Comparison of ENCODE assay signal across 1 cellular context in the genomic region with DNA sequence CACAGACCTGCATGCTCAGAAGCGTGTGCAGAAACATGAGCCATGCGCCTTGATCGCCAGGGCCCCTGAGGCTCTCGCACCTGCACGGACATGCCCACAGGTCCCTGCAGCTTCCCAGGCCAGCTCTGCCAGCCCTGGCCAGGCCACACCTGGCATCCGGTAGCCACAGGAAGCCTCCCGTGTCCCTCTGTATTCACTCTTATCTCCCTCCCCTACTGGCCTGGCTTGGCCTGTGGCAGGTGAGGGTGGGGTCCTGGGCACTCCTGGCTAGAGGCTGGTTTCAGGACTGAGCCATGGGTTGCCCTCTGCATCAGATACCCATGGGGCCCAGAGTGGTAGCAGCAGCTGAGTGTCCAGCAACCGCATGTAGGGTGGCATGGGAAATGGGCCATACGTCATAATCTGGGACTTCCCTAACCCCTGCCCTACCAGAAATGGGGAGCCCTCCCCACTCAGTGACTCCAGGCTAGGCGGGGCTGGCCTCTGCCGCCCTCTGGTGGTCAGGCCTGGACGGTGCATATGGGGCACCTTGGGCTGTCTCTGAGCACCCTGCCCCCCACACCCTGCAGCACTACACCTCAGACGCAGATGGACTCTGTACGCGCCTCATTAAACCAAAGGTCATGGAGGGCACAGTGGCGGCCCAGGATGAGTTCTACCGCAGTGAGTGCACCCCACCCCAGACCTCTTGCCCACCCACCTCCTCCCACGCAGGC.
TF ChIP-seq lines count a peak whose summit lies in the region.

No MANE protein-coding gene starts in this region.

TF ChIP-seq in K562, 482 proteins besides CTCF, POLR2A, EP300 and RAD21 (continues in another document):
- TF ChIP-seq POLR3G (IDR thresholded peaks at IDR 0.05; ENCODE audit: extremely low read depth, insufficient read length, insufficient replicate concordance), result no peak
- TF ChIP-seq ZNF133 (CRISPR knock-in tag; IDR thresholded peaks at IDR 0.05), result no peak
- TF ChIP-seq, protein P1, sequence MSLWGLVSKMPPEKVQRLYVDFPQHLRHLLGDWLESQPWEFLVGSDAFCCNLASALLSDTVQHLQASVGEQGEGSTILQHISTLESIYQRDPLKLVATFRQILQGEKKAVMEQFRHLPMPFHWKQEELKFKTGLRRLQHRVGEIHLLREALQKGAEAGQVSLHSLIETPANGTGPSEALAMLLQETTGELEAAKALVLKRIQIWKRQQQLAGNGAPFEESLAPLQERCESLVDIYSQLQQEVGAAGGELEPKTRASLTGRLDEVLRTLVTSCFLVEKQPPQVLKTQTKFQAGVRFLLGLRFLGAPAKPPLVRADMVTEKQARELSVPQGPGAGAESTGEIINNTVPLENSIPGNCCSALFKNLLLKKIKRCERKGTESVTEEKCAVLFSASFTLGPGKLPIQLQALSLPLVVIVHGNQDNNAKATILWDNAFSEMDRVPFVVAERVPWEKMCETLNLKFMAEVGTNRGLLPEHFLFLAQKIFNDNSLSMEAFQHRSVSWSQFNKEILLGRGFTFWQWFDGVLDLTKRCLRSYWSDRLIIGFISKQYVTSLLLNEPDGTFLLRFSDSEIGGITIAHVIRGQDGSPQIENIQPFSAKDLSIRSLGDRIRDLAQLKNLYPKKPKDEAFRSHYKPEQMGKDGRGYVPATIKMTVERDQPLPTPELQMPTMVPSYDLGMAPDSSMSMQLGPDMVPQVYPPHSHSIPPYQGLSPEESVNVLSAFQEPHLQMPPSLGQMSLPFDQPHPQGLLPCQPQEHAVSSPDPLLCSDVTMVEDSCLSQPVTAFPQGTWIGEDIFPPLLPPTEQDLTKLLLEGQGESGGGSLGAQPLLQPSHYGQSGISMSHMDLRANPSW (CRISPR knock-in tag; IDR thresholded peaks at IDR 0.05), result no peak
- TF ChIP-seq NEUROD1 (IDR thresholded peaks at IDR 0.05; ENCODE audit: borderline replicate concordance, low read depth, low read length, partially characterized antibody), result peak; percentile 54
- TF ChIP-seq POLR2G (IDR thresholded peaks at IDR 0.05; ENCODE audit: low read depth, low read length), result no peak
- TF ChIP-seq, protein P2, sequence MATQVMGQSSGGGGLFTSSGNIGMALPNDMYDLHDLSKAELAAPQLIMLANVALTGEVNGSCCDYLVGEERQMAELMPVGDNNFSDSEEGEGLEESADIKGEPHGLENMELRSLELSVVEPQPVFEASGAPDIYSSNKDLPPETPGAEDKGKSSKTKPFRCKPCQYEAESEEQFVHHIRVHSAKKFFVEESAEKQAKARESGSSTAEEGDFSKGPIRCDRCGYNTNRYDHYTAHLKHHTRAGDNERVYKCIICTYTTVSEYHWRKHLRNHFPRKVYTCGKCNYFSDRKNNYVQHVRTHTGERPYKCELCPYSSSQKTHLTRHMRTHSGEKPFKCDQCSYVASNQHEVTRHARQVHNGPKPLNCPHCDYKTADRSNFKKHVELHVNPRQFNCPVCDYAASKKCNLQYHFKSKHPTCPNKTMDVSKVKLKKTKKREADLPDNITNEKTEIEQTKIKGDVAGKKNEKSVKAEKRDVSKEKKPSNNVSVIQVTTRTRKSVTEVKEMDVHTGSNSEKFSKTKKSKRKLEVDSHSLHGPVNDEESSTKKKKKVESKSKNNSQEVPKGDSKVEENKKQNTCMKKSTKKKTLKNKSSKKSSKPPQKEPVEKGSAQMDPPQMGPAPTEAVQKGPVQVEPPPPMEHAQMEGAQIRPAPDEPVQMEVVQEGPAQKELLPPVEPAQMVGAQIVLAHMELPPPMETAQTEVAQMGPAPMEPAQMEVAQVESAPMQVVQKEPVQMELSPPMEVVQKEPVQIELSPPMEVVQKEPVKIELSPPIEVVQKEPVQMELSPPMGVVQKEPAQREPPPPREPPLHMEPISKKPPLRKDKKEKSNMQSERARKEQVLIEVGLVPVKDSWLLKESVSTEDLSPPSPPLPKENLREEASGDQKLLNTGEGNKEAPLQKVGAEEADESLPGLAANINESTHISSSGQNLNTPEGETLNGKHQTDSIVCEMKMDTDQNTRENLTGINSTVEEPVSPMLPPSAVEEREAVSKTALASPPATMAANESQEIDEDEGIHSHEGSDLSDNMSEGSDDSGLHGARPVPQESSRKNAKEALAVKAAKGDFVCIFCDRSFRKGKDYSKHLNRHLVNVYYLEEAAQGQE (CRISPR knock-in tag; IDR thresholded peaks at IDR 0.05; ENCODE audit: low read depth), result no peak
- no peak for TF ChIP-seq PHB (CRISPR knock-in tag; IDR thresholded peaks at IDR 0.05)
- TF ChIP-seq HDAC8 (tag; IDR thresholded peaks at IDR 0.05), result no peak
- no peak for TF ChIP-seq ZNF121 (CRISPR knock-in tag; conservative IDR thresholded peaks at IDR 0.05)
- no peak for TF ChIP-seq GABPA (tag; conservative IDR thresholded peaks at IDR 0.05; ENCODE audit: low read depth)
- TF ChIP-seq, protein P3, sequence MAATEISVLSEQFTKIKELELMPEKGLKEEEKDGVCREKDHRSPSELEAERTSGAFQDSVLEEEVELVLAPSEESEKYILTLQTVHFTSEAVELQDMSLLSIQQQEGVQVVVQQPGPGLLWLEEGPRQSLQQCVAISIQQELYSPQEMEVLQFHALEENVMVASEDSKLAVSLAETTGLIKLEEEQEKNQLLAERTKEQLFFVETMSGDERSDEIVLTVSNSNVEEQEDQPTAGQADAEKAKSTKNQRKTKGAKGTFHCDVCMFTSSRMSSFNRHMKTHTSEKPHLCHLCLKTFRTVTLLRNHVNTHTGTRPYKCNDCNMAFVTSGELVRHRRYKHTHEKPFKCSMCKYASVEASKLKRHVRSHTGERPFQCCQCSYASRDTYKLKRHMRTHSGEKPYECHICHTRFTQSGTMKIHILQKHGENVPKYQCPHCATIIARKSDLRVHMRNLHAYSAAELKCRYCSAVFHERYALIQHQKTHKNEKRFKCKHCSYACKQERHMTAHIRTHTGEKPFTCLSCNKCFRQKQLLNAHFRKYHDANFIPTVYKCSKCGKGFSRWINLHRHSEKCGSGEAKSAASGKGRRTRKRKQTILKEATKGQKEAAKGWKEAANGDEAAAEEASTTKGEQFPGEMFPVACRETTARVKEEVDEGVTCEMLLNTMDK (IDR thresholded peaks at IDR 0.05; ENCODE audit: borderline replicate concordance, insufficient read depth, low read depth, low read length, poor library complexity, severe bottlenecking), result peak; percentile 87
- TF ChIP-seq RNF2 (IDR thresholded peaks at IDR 0.05), result 0 out of 2 replicates have a peak, but pooled peaks have one; percentile 18
- TF ChIP-seq NR2F6 (CRISPR knock-in tag; IDR thresholded peaks at IDR 0.05), result no peak
- TF ChIP-seq HDAC3 (IDR thresholded peaks at IDR 0.05; ENCODE audit: borderline replicate concordance, partially characterized antibody), result no peak
- TF ChIP-seq, protein P4, sequence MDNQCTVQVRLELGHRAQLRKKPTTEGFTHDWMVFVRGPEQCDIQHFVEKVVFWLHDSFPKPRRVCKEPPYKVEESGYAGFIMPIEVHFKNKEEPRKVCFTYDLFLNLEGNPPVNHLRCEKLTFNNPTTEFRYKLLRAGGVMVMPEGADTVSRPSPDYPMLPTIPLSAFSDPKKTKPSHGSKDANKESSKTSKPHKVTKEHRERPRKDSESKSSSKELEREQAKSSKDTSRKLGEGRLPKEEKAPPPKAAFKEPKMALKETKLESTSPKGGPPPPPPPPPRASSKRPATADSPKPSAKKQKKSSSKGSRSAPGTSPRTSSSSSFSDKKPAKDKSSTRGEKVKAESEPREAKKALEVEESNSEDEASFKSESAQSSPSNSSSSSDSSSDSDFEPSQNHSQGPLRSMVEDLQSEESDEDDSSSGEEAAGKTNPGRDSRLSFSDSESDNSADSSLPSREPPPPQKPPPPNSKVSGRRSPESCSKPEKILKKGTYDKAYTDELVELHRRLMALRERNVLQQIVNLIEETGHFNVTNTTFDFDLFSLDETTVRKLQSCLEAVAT (IDR thresholded peaks at IDR 0.05), result no peak
- TF ChIP-seq XRCC4 (IDR thresholded peaks at IDR 0.05; ENCODE audit: extremely low read depth, insufficient read depth, insufficient read length), result no peak
- TF ChIP-seq, protein P5, sequence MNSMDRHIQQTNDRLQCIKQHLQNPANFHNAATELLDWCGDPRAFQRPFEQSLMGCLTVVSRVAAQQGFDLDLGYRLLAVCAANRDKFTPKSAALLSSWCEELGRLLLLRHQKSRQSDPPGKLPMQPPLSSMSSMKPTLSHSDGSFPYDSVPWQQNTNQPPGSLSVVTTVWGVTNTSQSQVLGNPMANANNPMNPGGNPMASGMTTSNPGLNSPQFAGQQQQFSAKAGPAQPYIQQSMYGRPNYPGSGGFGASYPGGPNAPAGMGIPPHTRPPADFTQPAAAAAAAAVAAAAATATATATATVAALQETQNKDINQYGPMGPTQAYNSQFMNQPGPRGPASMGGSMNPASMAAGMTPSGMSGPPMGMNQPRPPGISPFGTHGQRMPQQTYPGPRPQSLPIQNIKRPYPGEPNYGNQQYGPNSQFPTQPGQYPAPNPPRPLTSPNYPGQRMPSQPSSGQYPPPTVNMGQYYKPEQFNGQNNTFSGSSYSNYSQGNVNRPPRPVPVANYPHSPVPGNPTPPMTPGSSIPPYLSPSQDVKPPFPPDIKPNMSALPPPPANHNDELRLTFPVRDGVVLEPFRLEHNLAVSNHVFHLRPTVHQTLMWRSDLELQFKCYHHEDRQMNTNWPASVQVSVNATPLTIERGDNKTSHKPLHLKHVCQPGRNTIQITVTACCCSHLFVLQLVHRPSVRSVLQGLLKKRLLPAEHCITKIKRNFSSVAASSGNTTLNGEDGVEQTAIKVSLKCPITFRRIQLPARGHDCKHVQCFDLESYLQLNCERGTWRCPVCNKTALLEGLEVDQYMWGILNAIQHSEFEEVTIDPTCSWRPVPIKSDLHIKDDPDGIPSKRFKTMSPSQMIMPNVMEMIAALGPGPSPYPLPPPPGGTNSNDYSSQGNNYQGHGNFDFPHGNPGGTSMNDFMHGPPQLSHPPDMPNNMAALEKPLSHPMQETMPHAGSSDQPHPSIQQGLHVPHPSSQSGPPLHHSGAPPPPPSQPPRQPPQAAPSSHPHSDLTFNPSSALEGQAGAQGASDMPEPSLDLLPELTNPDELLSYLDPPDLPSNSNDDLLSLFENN (IDR thresholded peaks at IDR 0.05; ENCODE audit: low read depth in 2 of 2, low read length in 2 of 2), result no peak
- TF ChIP-seq ZNF134 (CRISPR knock-in tag; conservative IDR thresholded peaks at IDR 0.05), result no peak
- TF ChIP-seq ZNF766 (CRISPR knock-in tag; conservative IDR thresholded peaks at IDR 0.05), result no peak
- no peak for TF ChIP-seq FOXK2 (conservative IDR thresholded peaks at IDR 0.05 in 1 of 2, IDR thresholded peaks at IDR 0.05 in 1 of 2; ENCODE audit: low read depth in 2 of 2)
- TF ChIP-seq, protein P6, sequence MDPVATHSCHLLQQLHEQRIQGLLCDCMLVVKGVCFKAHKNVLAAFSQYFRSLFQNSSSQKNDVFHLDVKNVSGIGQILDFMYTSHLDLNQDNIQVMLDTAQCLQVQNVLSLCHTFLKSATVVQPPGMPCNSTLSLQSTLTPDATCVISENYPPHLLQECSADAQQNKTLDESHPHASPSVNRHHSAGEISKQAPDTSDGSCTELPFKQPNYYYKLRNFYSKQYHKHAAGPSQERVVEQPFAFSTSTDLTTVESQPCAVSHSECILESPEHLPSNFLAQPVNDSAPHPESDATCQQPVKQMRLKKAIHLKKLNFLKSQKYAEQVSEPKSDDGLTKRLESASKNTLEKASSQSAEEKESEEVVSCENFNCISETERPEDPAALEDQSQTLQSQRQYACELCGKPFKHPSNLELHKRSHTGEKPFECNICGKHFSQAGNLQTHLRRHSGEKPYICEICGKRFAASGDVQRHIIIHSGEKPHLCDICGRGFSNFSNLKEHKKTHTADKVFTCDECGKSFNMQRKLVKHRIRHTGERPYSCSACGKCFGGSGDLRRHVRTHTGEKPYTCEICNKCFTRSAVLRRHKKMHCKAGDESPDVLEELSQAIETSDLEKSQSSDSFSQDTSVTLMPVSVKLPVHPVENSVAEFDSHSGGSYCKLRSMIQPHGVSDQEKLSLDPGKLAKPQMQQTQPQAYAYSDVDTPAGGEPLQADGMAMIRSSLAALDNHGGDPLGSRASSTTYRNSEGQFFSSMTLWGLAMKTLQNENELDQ (CRISPR knock-in tag; IDR thresholded peaks at IDR 0.05; ENCODE audit: borderline replicate concordance), result no peak
- peak; percentile 95 for TF ChIP-seq SMC3 (conservative IDR thresholded peaks at IDR 0.05; ENCODE audit: insufficient read depth, low read depth, low read length)
- TF ChIP-seq MCM2 (IDR thresholded peaks at IDR 0.05; ENCODE audit: low read depth), result no peak
- TF ChIP-seq ZNF408 (CRISPR knock-in tag; IDR thresholded peaks at IDR 0.05; ENCODE audit: low read depth), result no peak
- TF ChIP-seq ZNF695 (CRISPR knock-in tag; IDR thresholded peaks at IDR 0.05), result no peak
- 0 out of 2 replicates have a peak, but pooled peaks have one; percentile 58 for TF ChIP-seq RB1 (IDR thresholded peaks at IDR 0.05; ENCODE audit: low read depth)
- no peak for TF ChIP-seq ATF1 (CRISPR knock-in tag; IDR thresholded peaks at IDR 0.05)
- peak; percentile 61; the same call in 1 of the 2 replicates for TF ChIP-seq ATF1 (tag; IDR thresholded peaks at IDR 0.05)
- TF ChIP-seq ZNF282 (CRISPR knock-in tag; IDR thresholded peaks at IDR 0.05), result no peak
- TF ChIP-seq ZNF431 (CRISPR knock-in tag; IDR thresholded peaks at IDR 0.05), result no peak
- TF ChIP-seq ZNF232 (CRISPR knock-in tag; IDR thresholded peaks at IDR 0.05), result no peak
- TF ChIP-seq, protein P7, sequence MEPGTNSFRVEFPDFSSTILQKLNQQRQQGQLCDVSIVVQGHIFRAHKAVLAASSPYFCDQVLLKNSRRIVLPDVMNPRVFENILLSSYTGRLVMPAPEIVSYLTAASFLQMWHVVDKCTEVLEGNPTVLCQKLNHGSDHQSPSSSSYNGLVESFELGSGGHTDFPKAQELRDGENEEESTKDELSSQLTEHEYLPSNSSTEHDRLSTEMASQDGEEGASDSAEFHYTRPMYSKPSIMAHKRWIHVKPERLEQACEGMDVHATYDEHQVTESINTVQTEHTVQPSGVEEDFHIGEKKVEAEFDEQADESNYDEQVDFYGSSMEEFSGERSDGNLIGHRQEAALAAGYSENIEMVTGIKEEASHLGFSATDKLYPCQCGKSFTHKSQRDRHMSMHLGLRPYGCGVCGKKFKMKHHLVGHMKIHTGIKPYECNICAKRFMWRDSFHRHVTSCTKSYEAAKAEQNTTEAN (CRISPR knock-in tag; IDR thresholded peaks at IDR 0.05), result no peak
- no peak for TF ChIP-seq RAD51 (IDR thresholded peaks at IDR 0.05; ENCODE audit: borderline replicate concordance, low read depth)
- no peak for TF ChIP-seq RBBP5 (IDR thresholded peaks at IDR 0.05; ENCODE audit: borderline replicate concordance, insufficient read depth, low read length, poor library complexity, severe bottlenecking)
- TF ChIP-seq JUNB (CRISPR knock-in tag; conservative IDR thresholded peaks at IDR 0.05), result no peak
- TF ChIP-seq SIN3A (IDR thresholded peaks at IDR 0.05; ENCODE audit: borderline replicate concordance in 2 of 2, control insufficient read depth in 1 of 2, low read depth in 2 of 2, low read length in 2 of 2), result 0 out of 4 replicates have a peak, but pooled peaks of 1 of the 2 experiments have one; percentile 8
- TF ChIP-seq CHCHD3 (CRISPR knock-in tag; IDR thresholded peaks at IDR 0.05), result no peak
- no peak for TF ChIP-seq NFIX (CRISPR knock-in tag; IDR thresholded peaks at IDR 0.05; ENCODE audit: low read depth)
- TF ChIP-seq, protein P8, sequence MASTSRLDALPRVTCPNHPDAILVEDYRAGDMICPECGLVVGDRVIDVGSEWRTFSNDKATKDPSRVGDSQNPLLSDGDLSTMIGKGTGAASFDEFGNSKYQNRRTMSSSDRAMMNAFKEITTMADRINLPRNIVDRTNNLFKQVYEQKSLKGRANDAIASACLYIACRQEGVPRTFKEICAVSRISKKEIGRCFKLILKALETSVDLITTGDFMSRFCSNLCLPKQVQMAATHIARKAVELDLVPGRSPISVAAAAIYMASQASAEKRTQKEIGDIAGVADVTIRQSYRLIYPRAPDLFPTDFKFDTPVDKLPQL (IDR thresholded peaks at IDR 0.05; ENCODE audit: extremely low read depth, insufficient read length), result no peak
- TF ChIP-seq TCFL5 (CRISPR knock-in tag; conservative IDR thresholded peaks at IDR 0.05), result no peak
